ENCODE assay signal across 26 cellular contexts in genomic region chr22:46719921-46720320, GRCh38.
"Had no signal": no experiment of that assay in that cellular context is flagged by ENCODE, and none has a peak within 500 bp of the region (broad histone marks: within the 10 kb centered on the region; RNA-seq: fewer than 3 reads in every experiment).

No MANE protein-coding gene starts in this region.

- H3K4me1 Mint-ChIP-seq: WTC11 had no signal

- H3K4me3 ChIP-seq: esophagus squamous epithelium, heart right ventricle, left ventricle myocardium inferior, stomach, thyroid gland, upper lobe of right lung had no signal

- H3K9me3 ChIP-seq: esophagus squamous epithelium, heart right ventricle, left ventricle myocardium inferior, stomach, thyroid gland, upper lobe of right lung had no signal

- H3K27me3 Mint-ChIP-seq: stimulated activated naive B cell treated with anti-CD40 and anti-IgM and Interleukin-4, amounts not matched to agents 10 μg/mL and 1 μg/mL and 100 μg/mL, for 72 hours had no signal

- H3K27ac ChIP-seq: epithelial cell of prostate, esophagus squamous epithelium, heart right ventricle, left ventricle myocardium inferior, stomach, thyroid gland, upper lobe of right lung had no signal

- H3K9me3 Mint-ChIP-seq: activated naive CD4-positive, alpha-beta T cell treated with anti-CD3 and anti-CD28 coated beads, Interleukin-2, amount 50 U/mL, for 72 hours; nephron; stimulated activated naive B cell treated with anti-CD40 and anti-IgM and Interleukin-4, amounts not matched to agents 10 μg/mL and 1 μg/mL and 100 μg/mL, for 72 hours; WTC11 had no signal

- ATAC-seq: activated naive CD4-positive, alpha-beta T cell treated with anti-CD3 and anti-CD28 coated beads, Interleukin-2, amount 50 U/mL, for 72 hours; heart right ventricle; right cardiac atrium; upper lobe of right lung; WTC11 had no signal

- FAIRE-seq: bronchial epithelial cell, colon, islet of Langerhans had no signal

- H3K4me3 Mint-ChIP-seq: nephron; stimulated activated naive B cell treated with anti-CD40 and anti-IgM and Interleukin-4, amounts not matched to agents 10 μg/mL and 1 μg/mL and 100 μg/mL, for 72 hours; WTC11 had no signal

- H3K4me1 ChIP-seq: thyroid gland, upper lobe of right lung had no signal

- H3K27me3 ChIP-seq: esophagus squamous epithelium, heart right ventricle, stomach, thyroid gland, upper lobe of right lung had no signal

- H3K27ac Mint-ChIP-seq: activated naive CD4-positive, alpha-beta T cell treated with anti-CD3 and anti-CD28 coated beads, Interleukin-2, amount 50 U/mL, for 72 hours; nephron; stimulated activated naive B cell treated with anti-CD40 and anti-IgM and Interleukin-4, amounts not matched to agents 10 μg/mL and 1 μg/mL and 100 μg/mL, for 72 hours; WTC11 had no signal

- DNase-seq: activated CD4-positive, alpha-beta T cell treated with anti-CD3 and anti-CD28 coated beads for 1 hour; activated CD8-positive, alpha-beta memory T cell treated with anti-CD3 and anti-CD28 coated beads, Interleukin-2, amount 50 U/mL, for 48 hours; activated naive CD4-positive, alpha-beta T cell; activated T-cell treated with anti-CD3 and anti-CD28 coated beads, Interleukin-2, amount 50 U/mL, for 48 hours; anterior cingulate cortex; dermis blood vessel endothelial cell; effector CD4-positive, alpha-beta T cell; esophagus squamous epithelium; foreskin melanocyte; heart right ventricle; left ventricle myocardium inferior; stimulated activated CD4-positive, alpha-beta T cell treated with anti-CD3 and anti-CD28 coated beads, Interleukin-15, amount 100 ng/mL, for 24 hours; stimulated activated CD4-positive, alpha-beta T cell treated with anti-CD3 and anti-CD28 coated beads, Interleukin-2, amount 100 ng/mL, for 24 hours; stimulated activated naive B cell treated with anti-CD40 and anti-IgM and Interleukin-4, amounts not matched to agents 10 μg/mL and 1 μg/mL and 100 μg/mL, for 72 hours; stomach; T-helper 2 cell; thyroid gland; upper lobe of right lung had no signal
